9 cellular contexts compared by ENCODE assay signal in the genomic region with DNA sequence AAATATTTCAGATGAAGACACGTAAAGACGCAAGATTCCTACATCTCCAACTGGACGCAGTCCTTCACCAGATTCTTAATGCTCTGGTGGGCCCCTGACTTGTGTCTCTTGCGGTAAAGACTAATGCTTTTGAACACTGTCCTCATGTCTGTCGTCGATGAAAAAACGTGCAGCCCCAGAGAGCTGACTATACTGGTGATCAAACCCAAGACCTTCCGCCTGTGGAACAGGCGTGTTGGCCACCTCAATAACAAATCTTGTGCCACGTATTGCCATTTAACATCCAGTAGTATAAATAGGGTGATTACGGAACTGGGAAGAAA. TPM values are rescaled to one million over a fixed set of nuclear protein-coding genes. Genes with fewer than 3 reads are reported as not detected.
DNase-seq lines count a peak whose midpoint lies in the region; ATAC-seq and TF ChIP-seq lines count a peak whose summit lies in the region.
"Had no signal": no experiment of that assay in that cellular context is flagged by ENCODE, and none has a peak within 500 bp of the region (broad histone marks: within the 10 kb centered on the region; RNA-seq: fewer than 3 reads in every experiment).

No MANE protein-coding gene starts in this region.

- H3K36me3 ChIP-seq in SJSA1 (no peaks in the 10 kb centered on the region), esophagus squamous epithelium (no peaks in the 10 kb centered on the region)
- H3K36me3 ChIP-seq: neutrophil had no signal

- DNase-seq in DMS53 treated with DMSO at 0.1 percent for 48 hours (lab: John Stamatoyannopoulos, UW; ENCODE audit: unreplicated experiment) (peak; percentile 57), HFF-Myc (ENCODE audit: extremely low read depth, low read depth) (no peak), SJSA1 (ENCODE audit: low read depth in 1 of 2, low spot score in 2 of 2) (no peak), esophagus squamous epithelium (lab: John Stamatoyannopoulos, UW) (no peak), AG20443 (ENCODE audit: low spot score) (no peak), hippocampal formation (lab: John Stamatoyannopoulos, UW) (no peak)
- peak in 1 of 2 donors; percentile 66 for DNase-seq in stimulated activated effector memory CD8-positive, alpha-beta T cell treated with anti-CD3 and anti-CD28 coated beads, Interleukin-12 subunit alpha, Interleukin-12 subunit beta, amount 100 ng/mL, for 72 hours (ENCODE audit: low spot score in 2 of 2)
- no peak for DNase-seq in activated effector memory CD4-positive, alpha-beta T cell treated with anti-CD3 and anti-CD28 coated beads, Interleukin-2, amount 50 U/mL, for 16 hours

- TF ChIP-seq CTCF in HFF-Myc (IDR thresholded peaks at IDR 0.05; ENCODE audit: low read depth, low read length, missing control alignments): no peak
- TF ChIP-seq CTCF in esophagus squamous epithelium (IDR thresholded peaks at IDR 0.05): no peak

- H3K4me1 ChIP-seq in SJSA1 (replicated peaks) (peaks cover 11% of the 10 kb centered on the region), esophagus squamous epithelium (peaks cover 0 to 52% (median 4%) of the 10 kb centered on the region in 3 donors)

- H3K27me3 ChIP-seq in SJSA1 (replicated peaks) (no peaks in the 10 kb centered on the region), esophagus squamous epithelium (no peaks in the 10 kb centered on the region)

- H3K4me3 Mint-ChIP-seq in stimulated activated effector memory CD8-positive, alpha-beta T cell treated with anti-CD3 and anti-CD28 coated beads, Interleukin-12 subunit alpha, Interleukin-12 subunit beta, amount 100 ng/mL, for 72 hours: peak overlapping the region; percentile 77

- H3K4me3 ChIP-seq in HFF-Myc (replicated peaks; ENCODE audit: low read depth, low read length) (peak overlapping the region; percentile 56), SJSA1 (peak overlapping the region; percentile 28), esophagus squamous epithelium (peak overlapping the region in 2 of 4 donors; percentile 41 to 58)

- H3K9me3 ChIP-seq in SJSA1 (replicated peaks) (no peaks in the 10 kb centered on the region), esophagus squamous epithelium (no peaks in the 10 kb centered on the region)
- H3K9me3 ChIP-seq: neutrophil had no signal

- peak overlapping the region; percentile 98 for H3K27ac Mint-ChIP-seq in stimulated activated effector memory CD8-positive, alpha-beta T cell treated with anti-CD3 and anti-CD28 coated beads, Interleukin-12 subunit alpha, Interleukin-12 subunit beta, amount 100 ng/mL, for 72 hours

- H3K9me3 Mint-ChIP-seq in stimulated activated effector memory CD8-positive, alpha-beta T cell treated with anti-CD3 and anti-CD28 coated beads, Interleukin-12 subunit alpha, Interleukin-12 subunit beta, amount 100 ng/mL, for 72 hours: no peaks in the 10 kb centered on the region

- ATAC-seq in stimulated activated effector memory CD8-positive, alpha-beta T cell treated with anti-CD3 and anti-CD28 coated beads, Interleukin-12 subunit alpha, Interleukin-12 subunit beta, amount 100 ng/mL, for 72 hours: peak; percentile 20

- TF ChIP-seq POLR2A in esophagus squamous epithelium (IDR thresholded peaks at IDR 0.05): no peak

- peaks cover 51% of the 10 kb centered on the region for H3K4me1 Mint-ChIP-seq in stimulated activated effector memory CD8-positive, alpha-beta T cell treated with anti-CD3 and anti-CD28 coated beads, Interleukin-12 subunit alpha, Interleukin-12 subunit beta, amount 100 ng/mL, for 72 hours

- H3K27ac ChIP-seq in SJSA1: peak overlapping the region; percentile 1
- peak overlapping the region in 3 of 4 donors; percentile 35 to 70 (median 67) for H3K27ac ChIP-seq in esophagus squamous epithelium
- H3K27ac ChIP-seq: neutrophil had no signal

- 29 to 36% methylated on average over 11 of the region's 11 CpGs for WGBS in esophagus squamous epithelium, 2 donors

- intact Hi-C loops in esophagus squamous epithelium (cut with DNase I): no loop called here

- peaks cover 47% of the 10 kb centered on the region for H3K36me3 Mint-ChIP-seq in stimulated activated effector memory CD8-positive, alpha-beta T cell treated with anti-CD3 and anti-CD28 coated beads, Interleukin-12 subunit alpha, Interleukin-12 subunit beta, amount 100 ng/mL, for 72 hours

RNA-seq across cellular contexts. Expression of a gene that starts 45.5 kb away (rescaled TPM):
- not detected in 2 replicates for total RNA-seq in SJSA1 (2014; rRNA removed; shearing (Covaris generic))
- not detected for total RNA-seq in esophagus squamous epithelium

RNA-seq across cellular contexts. Expression of a gene that starts 53.5 kb away (rescaled TPM):
- not detected in 2 replicates for total RNA-seq in SJSA1 (2014; rRNA removed; shearing (Covaris generic))
- total RNA-seq in esophagus squamous epithelium: not detected

RNA-seq across cellular contexts. Expression of a gene that starts 58.7 kb away (rescaled TPM):
- total RNA-seq in SJSA1 (2014; rRNA removed; shearing (Covaris generic)): 19.9 and 30.3 TPM in 2 replicates
- 10 to 100 TPM; 19.4 to 28.8 (median 23.3) TPM for total RNA-seq in esophagus squamous epithelium
